ENCODE assay signal across 27 cellular contexts in genomic region chr22:30150212-30150611, GRCh38.
"Had no signal": no experiment of that assay in that cellular context is flagged by ENCODE, and none has a peak within 500 bp of the region (broad histone marks: within the 10 kb centered on the region; RNA-seq: fewer than 3 reads in every experiment).

No MANE protein-coding gene starts in this region.

- DNase-seq: activated B cell treated with CpG ODN at 0.5 μM for 24 hours; activated CD4-positive, alpha-beta T cell treated with anti-CD3 and anti-CD28 coated beads for 36 hours; activated CD4-positive, alpha-beta T cell treated with anti-CD3 and anti-CD28 coated beads, Interleukin-2, amount 50 U/mL, for 4 hours; activated CD8-positive, alpha-beta memory T cell treated with anti-CD3 and anti-CD28 coated beads for 24 hours; activated CD8-positive, alpha-beta memory T cell treated with anti-CD3 and anti-CD28 coated beads, Interleukin-2, amount 50 U/mL, for 4 hours; activated naive CD4-positive, alpha-beta T cell treated with Interleukin-2 at 50 U/mL for 16 hours; activated naive CD8-positive, alpha-beta T cell treated with anti-CD3 and anti-CD28 coated beads for 36 hours; activated T-cell treated with anti-CD3 and anti-CD28 coated beads, Interleukin-2, amount 50 U/mL, for 24 hours; central memory CD4-positive, alpha-beta T cell; effector memory CD4-positive, alpha-beta T cell; glutamatergic neuron; immature natural killer cell; left lung; natural killer cell; ovary; psoas muscle; stimulated activated CD4-positive, alpha-beta T cell treated with anti-CD3 and anti-CD28 coated beads, Interleukin-12 subunit alpha, Interleukin-12 subunit beta, amount 100 ng/mL, for 4 hours; stimulated activated CD4-positive, alpha-beta T cell treated with anti-CD3 and anti-CD28 coated beads, Interleukin-4, amount 100 ng/mL, for 4 hours; stomach; transverse colon had no signal

- H3K4me3 Mint-ChIP-seq: activated B cell treated with CpG ODN at 0.5 μM for 24 hours; activated CD4-positive, alpha-beta T cell treated with anti-CD3 and anti-CD28 coated beads for 36 hours; activated naive CD8-positive, alpha-beta T cell treated with anti-CD3 and anti-CD28 coated beads for 36 hours; activated T-cell treated with anti-CD3 and anti-CD28 coated beads, Interleukin-2, amount 50 U/mL, for 24 hours; immature natural killer cell; natural killer cell; T-helper 2 cell treated with Interferon-gamma antibody and Interleukin-4, amounts not matched to agents 5 μg/mL and 100 μg/mL, for 36 hours had no signal

- H3K4me3 ChIP-seq: hepatocyte, left lung, lung, ovary, psoas muscle, right atrium auricular region, stomach, suprapubic skin, transverse colon had no signal

- H3K4me1 ChIP-seq: left lung, psoas muscle, right atrium auricular region, stomach, suprapubic skin, transverse colon had no signal

- H3K27me3 ChIP-seq: hepatocyte, left lung, ovary, right atrium auricular region, stomach, suprapubic skin had no signal

- H3K9me3 Mint-ChIP-seq: natural killer cell had no signal

- H3K4me1 Mint-ChIP-seq: activated CD4-positive, alpha-beta T cell treated with anti-CD3 and anti-CD28 coated beads for 36 hours; immature natural killer cell; natural killer cell had no signal

- H3K27ac ChIP-seq: hepatocyte, left lung, ovary, psoas muscle, right atrium auricular region, stomach, suprapubic skin, transverse colon had no signal

- H3K36me3 ChIP-seq: left lung, ovary, right atrium auricular region, stomach, suprapubic skin, transverse colon had no signal

- ATAC-seq: activated CD4-positive, alpha-beta T cell treated with anti-CD3 and anti-CD28 coated beads for 36 hours; esophagus mucosa; left lung; natural killer cell; psoas muscle had no signal

- H3K4me2 ChIP-seq: hepatocyte had no signal

- H3K27me3 Mint-ChIP-seq: activated CD4-positive, alpha-beta T cell treated with anti-CD3 and anti-CD28 coated beads for 36 hours had no signal

- H3K9me3 ChIP-seq: left lung, ovary, psoas muscle, right atrium auricular region, suprapubic skin, transverse colon had no signal

- H3K36me3 Mint-ChIP-seq: immature natural killer cell, natural killer cell had no signal

- H3K27ac Mint-ChIP-seq: activated B cell treated with CpG ODN at 0.5 μM for 24 hours; activated CD4-positive, alpha-beta T cell treated with anti-CD3 and anti-CD28 coated beads for 36 hours; activated naive CD8-positive, alpha-beta T cell treated with anti-CD3 and anti-CD28 coated beads for 36 hours; activated T-cell treated with anti-CD3 and anti-CD28 coated beads, Interleukin-2, amount 50 U/mL, for 24 hours; activated T-helper 2 cell treated with anti-CD3 and anti-CD28 coated beads, Interferon-gamma antibody, Interleukin-2, Interleukin-4, amounts not matched to agents 10 μg/mL and 5 μg/mL and 100 μg/mL, durations not matched to agents 14 hours and 24 hours and 36 hours; immature natural killer cell; natural killer cell; T-helper 2 cell treated with Interferon-gamma antibody and Interleukin-4, amounts not matched to agents 5 μg/mL and 100 μg/mL, for 36 hours had no signal

- H3K79me2 ChIP-seq: hepatocyte had no signal

- H2AFZ ChIP-seq: hepatocyte had no signal
